8 cellular contexts compared by ENCODE assay signal in genomic region chr3:39106281-39107055, GRCh38. TPM values are rescaled to one million over a fixed set of nuclear protein-coding genes. Genes with fewer than 3 reads are reported as not detected.
A peak's percentile ranks its signal among the peaks of the same experiment; 100 is the strongest.
DNase-seq lines count a peak whose midpoint lies in the region; ATAC-seq and TF ChIP-seq lines count a peak whose summit lies in the region.

No MANE protein-coding gene starts in this region.

- POLR2A ChIA-PET in WTC11 (lab: Charles Lee) = interaction anchor here (1.2 kb wide), 1 partner anchor 71 kb away, joined by 3 read pairs; no protein-coding TSS in a partner anchor

- intact Hi-C loops in sigmoid colon (cut with DNase I) = loop anchor here (1.0 to 5.0 kb wide), 3 partner anchors 45 to 74 kb away; partner anchors contain the start of genes SCN11A and WDR48

- H3K4me3 Mint-ChIP-seq in WTC11 = peak overlapping the region; percentile 89

- CTCF ChIA-PET in WTC11 (lab: Charles Lee) = interaction anchor here (1.0 to 3.0 kb wide), 4 partner anchors 19 to 186 kb away, joined by 5 to 37 read pairs (median 6); no protein-coding TSS in a partner anchor

- no peaks in the 10 kb centered on the region for H3K9me3 Mint-ChIP-seq in WTC11

- WGBS in sigmoid colon, 2 donors = 3 to 9% methylated on average over 37 of the region's 37 CpGs

- H3K27me3 ChIP-seq in ACC112 (ENCODE audit: insufficient read depth, low read length) (no peaks in the 10 kb centered on the region), sigmoid colon (no peaks in the 10 kb centered on the region)

- H3K79me2 ChIP-seq in ACC112 (ENCODE audit: control insufficient read depth, insufficient read depth, low read length, unreplicated experiment) = peaks cover 37% of the 10 kb centered on the region

- H2AFZ ChIP-seq in ACC112 (ENCODE audit: low read length, unreplicated experiment) = peak overlapping the region; percentile 83

- DNase-seq in WTC11 (ENCODE audit: low spot score) = no peak
- peak; percentile 9 for DNase-seq in glomerular visceral epithelial cell (ENCODE audit: extremely low spot score)
- no peak for DNase-seq in sigmoid colon
- DNase-seq in GOT3 (lab: John Stamatoyannopoulos, UW) = no peak
- DNase-seq in NCI-H2107 (lab: John Stamatoyannopoulos, UW) = no peak

- H3K4me3 ChIP-seq in ACC112 (ENCODE audit: low read depth, low read length) (peak overlapping the region; percentile 92), sigmoid colon (peak overlapping the region; percentile 75 to 98 (median 82))

- no peaks in the 10 kb centered on the region for H3K36me3 ChIP-seq in ACC112 (ENCODE audit: insufficient read depth, low read length)
- H3K36me3 ChIP-seq in sigmoid colon = peaks cover 0 to 11% (median 0%) of the 10 kb centered on the region in 4 donors

- no peak for TF ChIP-seq EP300 in sigmoid colon (IDR thresholded peaks at IDR 0.05)

- ATAC-seq in GM21825 (IDR thresholded peaks at IDR 0.05; ENCODE audit: unreplicated experiment) (peak; percentile 2), WTC11 (peak; percentile 10), HG03045 (IDR thresholded peaks at IDR 0.05; ENCODE audit: unreplicated experiment) (no peak)

- no peak for TF ChIP-seq POLR2A in sigmoid colon (IDR thresholded peaks at IDR 0.05)

- H3K36me3 Mint-ChIP-seq in WTC11 = no peaks in the 10 kb centered on the region

- TF ChIP-seq CTCF in WTC11 (IDR thresholded peaks at IDR 0.05) (no peak), sigmoid colon (IDR thresholded peaks at IDR 0.05) (no peak)

- no peaks in the 10 kb centered on the region for H3K9me3 ChIP-seq in sigmoid colon

- H3K4me1 ChIP-seq in ACC112 (ENCODE audit: control insufficient read depth, insufficient read depth, low read length, unreplicated experiment) (peaks cover 19% of the 10 kb centered on the region), sigmoid colon (peaks cover 0 to 56% (median 43%) of the 10 kb centered on the region in 4 donors)

- H3K4me1 Mint-ChIP-seq in WTC11 = peaks cover 23% of the 10 kb centered on the region

- H3K27me3 Mint-ChIP-seq in WTC11 (ENCODE audit: low read depth) = peaks cover 16% of the 10 kb centered on the region

- no peak overlapping the region for H3K27ac Mint-ChIP-seq in WTC11

- peak overlapping the region; percentile 61; the same call in 1 of the 2 replicates for H3K27ac ChIP-seq in ACC112 (ENCODE audit: low read depth, low read length)
- H3K27ac ChIP-seq in sigmoid colon = peak overlapping the region; percentile 90 to 97 (median 94)

TF ChIP-seq in WTC11, 78 proteins besides CTCF, POLR2A, EP300 and RAD21:
- TF ChIP-seq ZNF232 (CRISPR knock-in tag; IDR thresholded peaks at IDR 0.05) = no peak
- TF ChIP-seq ZBTB43 (CRISPR knock-in tag; IDR thresholded peaks at IDR 0.05) = no peak
- TF ChIP-seq HMGA2 (CRISPR knock-in tag; IDR thresholded peaks at IDR 0.05) = no peak
- TF ChIP-seq RORB (CRISPR knock-in tag; IDR thresholded peaks at IDR 0.05) = no peak
- no peak for TF ChIP-seq FOXP4 (CRISPR knock-in tag; IDR thresholded peaks at IDR 0.05)
- no peak for TF ChIP-seq MAX (CRISPR knock-in tag; IDR thresholded peaks at IDR 0.05)

RNA-seq across cellular contexts. Expression of gene GORASP1, which starts 1.0 kb away (rescaled TPM):
- total RNA-seq in WTC11 (2021) = 44.6 to 50.7 TPM (median 47.4 TPM) in 3 replicates
- 10 to 100 TPM; 43.5 to 49.9 (median 48.9) TPM for total RNA-seq in sigmoid colon
- 10 to 100 TPM; 35.4 to 54.5 (median 40.7) TPM for polyA plus RNA-seq in sigmoid colon

RNA-seq across cellular contexts. Expression of gene TTC21A, which starts 1.0 kb away (rescaled TPM):
- 3.8 to 4.6 TPM (median 4.4 TPM) in 3 replicates for total RNA-seq in WTC11 (2021)
- 1 to 10 TPM; 2.9 to 7.1 (median 4.4) TPM for total RNA-seq in sigmoid colon
- polyA plus RNA-seq in sigmoid colon = 1 to 10 TPM in 2 of 3 donors, under 1 TPM in 1; 0.60 to 6.0 (median 2.8) TPM

RNA-seq across cellular contexts. Expression of gene CSRNP1, which starts 46.9 kb away (rescaled TPM):
- total RNA-seq in WTC11 (2021) (8.0 to 8.7 TPM (median 8.5 TPM) in 3 replicates), sigmoid colon (100 to 1,000 TPM in 1 of 4 donors, 10 to 100 TPM in 3; 12.8 to 135 (median 21.9) TPM)
- polyA plus RNA-seq in sigmoid colon = 10 to 100 TPM; 15.6 to 26.7 (median 16.9) TPM

RNA-seq across cellular contexts. Expression of gene WDR48, which starts 54.7 kb away (rescaled TPM):
- 35.5 to 40.9 TPM (median 40.9 TPM) in 3 replicates for total RNA-seq in WTC11 (2021)
- total RNA-seq in sigmoid colon = 10 to 100 TPM; 37.4 to 50.2 (median 40.7) TPM
- polyA plus RNA-seq in sigmoid colon = 10 to 100 TPM; 15.3 to 16.8 (median 16.6) TPM

RNA-seq across cellular contexts. Expression of gene SCN11A, which starts 54.7 kb away (rescaled TPM):
- 0.13 to 0.27 TPM (median 0.25 TPM) in 3 replicates for total RNA-seq in WTC11 (2021)
- 1 to 10 TPM in 3 of 4 donors, under 1 TPM in 1; 0.82 to 3.0 (median 2.2) TPM for total RNA-seq in sigmoid colon
- polyA plus RNA-seq in sigmoid colon = under 1 TPM in 2 of 3 donors, not detected in 1; under 0.01 to 0.57 TPM
